Comparison of ENCODE assay signal across 14 cellular contexts in the genomic region with DNA sequence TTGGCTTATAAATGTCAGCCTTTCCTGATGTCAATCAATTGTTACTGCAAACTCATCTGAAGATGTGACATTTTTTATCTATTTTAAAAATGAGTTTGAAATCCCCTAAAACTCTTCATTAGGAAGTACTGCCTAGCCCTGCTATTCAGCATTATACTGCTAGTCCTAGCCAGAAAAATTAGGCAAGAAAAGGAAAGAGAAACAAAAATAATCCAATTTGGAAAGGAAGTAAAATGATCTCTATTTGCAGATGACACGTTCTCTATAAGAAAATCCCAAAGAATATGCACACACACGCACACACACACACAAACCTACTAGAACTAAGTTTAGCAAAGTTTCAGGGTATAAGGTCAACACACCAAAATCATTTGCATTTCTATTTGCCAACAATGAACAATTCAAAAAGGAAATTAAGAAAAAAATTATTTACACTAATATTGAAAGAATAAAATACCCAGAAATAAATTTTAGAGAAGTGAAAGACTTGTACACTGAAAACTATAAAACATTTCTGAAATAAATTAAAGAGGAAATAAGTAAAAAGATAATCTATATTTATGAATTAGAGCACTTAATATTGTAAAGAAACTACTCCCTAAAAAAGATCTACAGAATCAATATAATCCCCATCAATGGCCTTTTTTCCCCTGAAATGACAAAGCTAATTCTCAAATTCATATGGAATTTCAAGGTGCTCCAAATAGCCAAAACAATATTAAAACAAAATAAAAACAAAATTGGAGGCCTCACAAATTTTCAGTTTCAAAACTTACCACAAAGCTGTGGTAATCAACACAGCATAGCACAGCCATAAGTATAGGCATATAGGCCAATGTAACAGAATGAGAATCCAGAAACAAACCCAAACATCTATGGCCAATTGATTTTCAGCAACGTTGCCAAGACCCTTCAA.
DNase-seq lines count a peak whose midpoint lies in the region; ATAC-seq and TF ChIP-seq lines count a peak whose summit lies in the region.
"Had no signal": no experiment of that assay in that cellular context is flagged by ENCODE, and none has a peak within 500 bp of the region (broad histone marks: within the 10 kb centered on the region; RNA-seq: fewer than 3 reads in every experiment).

No MANE protein-coding gene starts in this region.

- CTCF ChIA-PET in WTC11 (lab: Charles Lee): no interaction called here

- no peak overlapping the region for H3K4me3 Mint-ChIP-seq in stimulated activated naive B cell treated with anti-CD40 and anti-IgM and Interleukin-4, amounts not matched to agents 10 μg/mL and 1 μg/mL and 100 μg/mL, for 72 hours
- H3K4me3 Mint-ChIP-seq in WTC11: no peak overlapping the region
- H3K4me3 Mint-ChIP-seq: activated naive CD8-positive, alpha-beta T cell treated with anti-CD3 and anti-CD28 coated beads for 36 hours; T-helper 1 cell treated with Interleukin-12 subunit alpha and Interleukin-12 subunit beta and Interleukin-4 antibody, amounts not matched to agents 30 μg/mL and 1 μg/mL, for 36 hours had no signal

- peaks cover 0 to 8% of the 10 kb centered on the region in 2 donors for H3K36me3 Mint-ChIP-seq in stimulated activated naive B cell treated with anti-CD40 and anti-IgM and Interleukin-4, amounts not matched to agents 10 μg/mL and 1 μg/mL and 100 μg/mL, for 72 hours
- H3K36me3 Mint-ChIP-seq in WTC11: peaks cover 20% of the 10 kb centered on the region
- H3K36me3 Mint-ChIP-seq: activated naive CD8-positive, alpha-beta T cell treated with anti-CD3 and anti-CD28 coated beads for 36 hours had no signal

- no peaks in the 10 kb centered on the region for H3K27me3 Mint-ChIP-seq in stimulated activated naive B cell treated with anti-CD40 and anti-IgM and Interleukin-4, amounts not matched to agents 10 μg/mL and 1 μg/mL and 100 μg/mL, for 72 hours
- no peaks in the 10 kb centered on the region for H3K27me3 Mint-ChIP-seq in WTC11 (ENCODE audit: low read depth)
- H3K27me3 Mint-ChIP-seq: activated naive CD8-positive, alpha-beta T cell treated with anti-CD3 and anti-CD28 coated beads for 36 hours had no signal

- DNase-seq in stimulated activated naive B cell treated with anti-CD40 and anti-IgM and Interleukin-4, amounts not matched to agents 10 μg/mL and 1 μg/mL and 100 μg/mL, for 72 hours: no peak
- DNase-seq in WTC11 (ENCODE audit: low spot score): no peak
- DNase-seq in GF-D8 (lab: John Stamatoyannopoulos, UW): no peak
- DNase-seq in HK-2 (ENCODE audit: unreplicated experiment): no peak
- DNase-seq: activated CD8-positive, alpha-beta memory T cell treated with anti-CD3 and anti-CD28 coated beads for 24 hours; activated naive CD8-positive, alpha-beta T cell treated with anti-CD3 and anti-CD28 coated beads for 36 hours; Caco-2; KG1; NCI-H187; retina had no signal

- H3K4me1 Mint-ChIP-seq in stimulated activated naive B cell treated with anti-CD40 and anti-IgM and Interleukin-4, amounts not matched to agents 10 μg/mL and 1 μg/mL and 100 μg/mL, for 72 hours: peaks cover 16 to 55% of the 10 kb centered on the region in 2 donors
- peaks cover 20% of the 10 kb centered on the region for H3K4me1 Mint-ChIP-seq in WTC11

- peaks cover 4 to 5% of the 10 kb centered on the region in 2 donors for H3K9me3 Mint-ChIP-seq in stimulated activated naive B cell treated with anti-CD40 and anti-IgM and Interleukin-4, amounts not matched to agents 10 μg/mL and 1 μg/mL and 100 μg/mL, for 72 hours
- peaks cover 24% of the 10 kb centered on the region for H3K9me3 Mint-ChIP-seq in WTC11
- H3K9me3 Mint-ChIP-seq: activated naive CD8-positive, alpha-beta T cell treated with anti-CD3 and anti-CD28 coated beads for 36 hours; T-helper 1 cell treated with Interleukin-12 subunit alpha and Interleukin-12 subunit beta and Interleukin-4 antibody, amounts not matched to agents 30 μg/mL and 1 μg/mL, for 36 hours had no signal

- H3K27ac Mint-ChIP-seq in stimulated activated naive B cell treated with anti-CD40 and anti-IgM and Interleukin-4, amounts not matched to agents 10 μg/mL and 1 μg/mL and 100 μg/mL, for 72 hours: no peak overlapping the region
- no peak overlapping the region for H3K27ac Mint-ChIP-seq in WTC11
- H3K27ac Mint-ChIP-seq: activated naive CD8-positive, alpha-beta T cell treated with anti-CD3 and anti-CD28 coated beads for 36 hours; T-helper 1 cell treated with Interleukin-12 subunit alpha and Interleukin-12 subunit beta and Interleukin-4 antibody, amounts not matched to agents 30 μg/mL and 1 μg/mL, for 36 hours had no signal

- TF ChIP-seq CTCF in WTC11 (IDR thresholded peaks at IDR 0.05): no peak

- POLR2A ChIA-PET in WTC11 (lab: Charles Lee): no interaction called here

- peak; percentile 79 for ATAC-seq in GM19351 (IDR thresholded peaks at IDR 0.05; ENCODE audit: unreplicated experiment)
- ATAC-seq in HG02623 (IDR thresholded peaks at IDR 0.05; ENCODE audit: unreplicated experiment): peak; percentile 67
- peak; percentile 83 for ATAC-seq in HG03342 (IDR thresholded peaks at IDR 0.05; ENCODE audit: unreplicated experiment)
- peak; percentile 77 to 78 for ATAC-seq in stimulated activated naive B cell treated with anti-CD40 and anti-IgM and Interleukin-4, amounts not matched to agents 10 μg/mL and 1 μg/mL and 100 μg/mL, for 72 hours (replicated peaks)
- ATAC-seq in WTC11: no peak

TF ChIP-seq in WTC11, 78 proteins besides CTCF, POLR2A, EP300 and RAD21:
- TF ChIP-seq OVOL2 (CRISPR knock-in tag; IDR thresholded peaks at IDR 0.05; ENCODE audit: borderline replicate concordance): no peak
